In the genomic region with DNA sequence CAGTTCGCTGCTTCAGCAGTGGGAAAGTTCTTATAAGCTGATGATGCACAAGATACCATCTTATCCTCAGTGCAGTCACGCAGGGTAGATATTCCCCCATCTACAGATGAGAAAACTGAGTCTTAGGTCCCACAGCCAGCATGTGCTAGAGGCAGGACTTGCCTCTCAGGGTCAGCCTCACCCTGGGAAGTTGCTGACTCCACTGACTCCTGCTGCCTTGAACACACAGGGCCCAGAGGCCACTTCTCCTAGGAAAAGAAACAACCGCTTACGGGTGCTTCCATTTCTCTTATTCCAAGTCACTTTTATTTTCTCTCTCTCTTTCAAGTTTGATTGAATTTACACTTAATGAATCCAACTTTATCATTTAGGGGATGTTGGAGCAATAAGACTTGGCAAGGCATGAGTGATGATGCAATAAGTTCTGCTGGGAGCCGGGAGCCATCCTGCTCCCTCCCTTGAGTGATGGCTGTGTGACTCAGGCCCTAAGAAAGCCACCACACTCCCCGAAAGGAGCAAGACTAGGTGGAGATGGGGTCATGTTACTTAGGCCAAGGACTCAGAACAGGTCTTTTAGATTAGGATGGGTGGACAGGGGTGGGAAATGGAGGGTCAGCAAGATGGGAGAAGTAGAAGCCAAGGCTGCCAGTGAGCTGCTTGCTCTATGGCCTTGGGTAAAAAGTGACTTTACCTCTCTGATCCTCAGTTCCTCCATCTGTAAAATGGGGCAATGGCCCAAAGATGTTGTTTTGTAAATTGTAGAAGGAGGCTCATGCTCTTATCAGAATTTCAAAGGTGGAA, we compare ENCODE assay signal across 1 cellular context.
TF ChIP-seq lines count a peak whose summit lies in the region.

No MANE protein-coding gene starts in this region.

TF ChIP-seq in GM23338, 12 proteins besides CTCF, POLR2A, EP300 and RAD21 (continued from another document):
- TF ChIP-seq, protein P1, sequence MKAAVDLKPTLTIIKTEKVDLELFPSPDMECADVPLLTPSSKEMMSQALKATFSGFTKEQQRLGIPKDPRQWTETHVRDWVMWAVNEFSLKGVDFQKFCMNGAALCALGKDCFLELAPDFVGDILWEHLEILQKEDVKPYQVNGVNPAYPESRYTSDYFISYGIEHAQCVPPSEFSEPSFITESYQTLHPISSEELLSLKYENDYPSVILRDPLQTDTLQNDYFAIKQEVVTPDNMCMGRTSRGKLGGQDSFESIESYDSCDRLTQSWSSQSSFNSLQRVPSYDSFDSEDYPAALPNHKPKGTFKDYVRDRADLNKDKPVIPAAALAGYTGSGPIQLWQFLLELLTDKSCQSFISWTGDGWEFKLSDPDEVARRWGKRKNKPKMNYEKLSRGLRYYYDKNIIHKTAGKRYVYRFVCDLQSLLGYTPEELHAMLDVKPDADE (IDR thresholded peaks at IDR 0.05), result no peak
